In the genomic region with DNA sequence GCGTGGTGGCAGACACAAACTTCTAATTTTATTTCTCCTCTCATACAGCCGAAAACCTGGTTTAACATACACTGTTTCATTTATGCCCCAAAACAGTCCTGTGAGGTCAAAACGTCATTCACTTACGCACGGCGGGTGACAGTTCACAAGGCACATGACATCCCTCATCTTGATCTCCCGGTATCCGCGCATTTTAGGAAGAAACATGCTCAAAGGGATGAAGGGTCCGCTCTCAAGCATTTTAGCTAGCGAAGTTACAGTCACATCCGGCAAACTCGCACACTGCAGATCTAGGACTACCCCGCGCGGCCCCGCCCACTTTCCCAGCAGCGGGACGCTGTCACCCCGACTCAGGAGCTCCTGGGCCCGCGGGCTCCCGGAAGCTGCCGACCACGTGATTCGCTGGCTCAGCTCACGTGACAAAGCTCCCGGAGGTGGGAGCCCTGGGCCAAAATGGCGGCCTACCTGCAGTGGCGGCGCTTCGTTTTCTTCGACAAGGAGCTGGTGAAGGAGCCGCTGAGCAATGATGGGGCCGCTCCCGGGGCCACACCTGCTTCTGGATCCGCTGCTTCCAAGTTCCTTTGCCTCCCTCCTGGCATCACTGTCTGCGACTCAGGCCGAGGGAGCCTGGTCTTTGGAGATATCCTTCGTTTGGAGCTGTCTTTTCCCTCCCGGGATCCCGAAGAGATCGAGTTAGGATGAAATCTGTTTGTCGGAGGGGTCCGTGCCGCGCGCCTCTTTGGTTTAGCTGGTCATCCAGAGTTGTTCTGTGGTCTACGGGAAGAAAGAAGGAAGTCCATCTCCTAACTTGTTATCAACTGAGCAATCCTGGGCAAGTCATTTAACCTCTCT, we compare ENCODE assay signal across 1 cellular context.
TF ChIP-seq lines count a peak whose summit lies in the region.

A gene (plus strand): TSS at position 448 of the 852 bp plus-strand sequence. CDS start 6 bp downstream, at position 454.

TF ChIP-seq in HepG2, 621 proteins besides CTCF, POLR2A, EP300 and RAD21 (continued from another document and continues in another):
- TF ChIP-seq, protein P1, sequence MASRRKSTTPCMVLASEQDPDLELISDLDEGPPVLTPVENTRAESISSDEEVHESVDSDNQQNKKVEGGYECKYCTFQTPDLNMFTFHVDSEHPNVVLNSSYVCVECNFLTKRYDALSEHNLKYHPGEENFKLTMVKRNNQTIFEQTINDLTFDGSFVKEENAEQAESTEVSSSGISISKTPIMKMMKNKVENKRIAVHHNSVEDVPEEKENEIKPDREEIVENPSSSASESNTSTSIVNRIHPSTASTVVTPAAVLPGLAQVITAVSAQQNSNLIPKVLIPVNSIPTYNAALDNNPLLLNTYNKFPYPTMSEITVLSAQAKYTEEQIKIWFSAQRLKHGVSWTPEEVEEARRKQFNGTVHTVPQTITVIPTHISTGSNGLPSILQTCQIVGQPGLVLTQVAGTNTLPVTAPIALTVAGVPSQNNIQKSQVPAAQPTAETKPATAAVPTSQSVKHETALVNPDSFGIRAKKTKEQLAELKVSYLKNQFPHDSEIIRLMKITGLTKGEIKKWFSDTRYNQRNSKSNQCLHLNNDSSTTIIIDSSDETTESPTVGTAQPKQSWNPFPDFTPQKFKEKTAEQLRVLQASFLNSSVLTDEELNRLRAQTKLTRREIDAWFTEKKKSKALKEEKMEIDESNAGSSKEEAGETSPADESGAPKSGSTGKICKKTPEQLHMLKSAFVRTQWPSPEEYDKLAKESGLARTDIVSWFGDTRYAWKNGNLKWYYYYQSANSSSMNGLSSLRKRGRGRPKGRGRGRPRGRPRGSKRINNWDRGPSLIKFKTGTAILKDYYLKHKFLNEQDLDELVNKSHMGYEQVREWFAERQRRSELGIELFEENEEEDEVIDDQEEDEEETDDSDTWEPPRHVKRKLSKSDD (CRISPR knock-in tag; IDR thresholded peaks at IDR 0.05; ENCODE audit: low read depth), result no peak
- TF ChIP-seq POGZ (CRISPR knock-in tag; IDR thresholded peaks at IDR 0.05) (0 out of 2 replicates have a peak, but pooled peaks have one; percentile 15), MXD4 (CRISPR knock-in tag; IDR thresholded peaks at IDR 0.05) (peak; percentile 91), TCF12 (IDR thresholded peaks at IDR 0.05) (no peak), TCF12 (CRISPR knock-in tag; IDR thresholded peaks at IDR 0.05) (no peak), KLF12 (CRISPR knock-in tag; IDR thresholded peaks at IDR 0.05; ENCODE audit: borderline replicate concordance) (no peak), ZNF24 (IDR thresholded peaks at IDR 0.05) (no peak), ZNF747 (CRISPR knock-in tag; IDR thresholded peaks at IDR 0.05; ENCODE audit: borderline replicate concordance) (0 out of 2 replicates have a peak, but pooled peaks have one; percentile 5), RORA (CRISPR knock-in tag; IDR thresholded peaks at IDR 0.05) (0 out of 2 replicates have a peak, but pooled peaks have one; percentile 53), ZNF556 (CRISPR knock-in tag; IDR thresholded peaks at IDR 0.05; ENCODE audit: borderline replicate concordance) (no peak), ZFP36 (IDR thresholded peaks at IDR 0.05; ENCODE audit: borderline replicate concordance, low read depth, low read length, partially characterized antibody) (no peak), SNAPC2 (CRISPR knock-in tag; IDR thresholded peaks at IDR 0.05) (0 out of 2 replicates have a peak, but pooled peaks have one; percentile 32), ZNF674 (CRISPR knock-in tag; IDR thresholded peaks at IDR 0.05; ENCODE audit: low read depth) (no peak), MBD4 (IDR thresholded peaks at IDR 0.05; ENCODE audit: borderline replicate concordance, low read length) (no peak), IRF2 (CRISPR knock-in tag; IDR thresholded peaks at IDR 0.05) (peak; percentile 83), ZNF543 (CRISPR knock-in tag; IDR thresholded peaks at IDR 0.05) (no peak), ZNF703 (CRISPR knock-in tag; IDR thresholded peaks at IDR 0.05; ENCODE audit: borderline replicate concordance) (no peak), KLF9 (CRISPR knock-in tag; IDR thresholded peaks at IDR 0.05; ENCODE audit: low read depth) (peak; percentile 66; the same call in 1 of the 2 replicates), ZNF746 (CRISPR knock-in tag; IDR thresholded peaks at IDR 0.05) (no peak), TEAD2 (CRISPR knock-in tag; IDR thresholded peaks at IDR 0.05) (no peak), POLR2AphosphoS5 (IDR thresholded peaks at IDR 0.05; ENCODE audit: low read depth, low read length) (peak; percentile 77), KDM2A (CRISPR knock-in tag; IDR thresholded peaks at IDR 0.05; ENCODE audit: borderline replicate concordance, low read depth) (peak; percentile 96)
- TF ChIP-seq, protein P2, sequence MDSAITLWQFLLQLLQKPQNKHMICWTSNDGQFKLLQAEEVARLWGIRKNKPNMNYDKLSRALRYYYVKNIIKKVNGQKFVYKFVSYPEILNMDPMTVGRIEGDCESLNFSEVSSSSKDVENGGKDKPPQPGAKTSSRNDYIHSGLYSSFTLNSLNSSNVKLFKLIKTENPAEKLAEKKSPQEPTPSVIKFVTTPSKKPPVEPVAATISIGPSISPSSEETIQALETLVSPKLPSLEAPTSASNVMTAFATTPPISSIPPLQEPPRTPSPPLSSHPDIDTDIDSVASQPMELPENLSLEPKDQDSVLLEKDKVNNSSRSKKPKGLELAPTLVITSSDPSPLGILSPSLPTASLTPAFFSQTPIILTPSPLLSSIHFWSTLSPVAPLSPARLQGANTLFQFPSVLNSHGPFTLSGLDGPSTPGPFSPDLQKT (CRISPR knock-in tag; IDR thresholded peaks at IDR 0.05; ENCODE audit: borderline replicate concordance), result no peak
- TF ChIP-seq, protein P3, sequence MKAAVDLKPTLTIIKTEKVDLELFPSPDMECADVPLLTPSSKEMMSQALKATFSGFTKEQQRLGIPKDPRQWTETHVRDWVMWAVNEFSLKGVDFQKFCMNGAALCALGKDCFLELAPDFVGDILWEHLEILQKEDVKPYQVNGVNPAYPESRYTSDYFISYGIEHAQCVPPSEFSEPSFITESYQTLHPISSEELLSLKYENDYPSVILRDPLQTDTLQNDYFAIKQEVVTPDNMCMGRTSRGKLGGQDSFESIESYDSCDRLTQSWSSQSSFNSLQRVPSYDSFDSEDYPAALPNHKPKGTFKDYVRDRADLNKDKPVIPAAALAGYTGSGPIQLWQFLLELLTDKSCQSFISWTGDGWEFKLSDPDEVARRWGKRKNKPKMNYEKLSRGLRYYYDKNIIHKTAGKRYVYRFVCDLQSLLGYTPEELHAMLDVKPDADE (CRISPR knock-in tag; IDR thresholded peaks at IDR 0.05), result no peak
- TF ChIP-seq, protein P4, sequence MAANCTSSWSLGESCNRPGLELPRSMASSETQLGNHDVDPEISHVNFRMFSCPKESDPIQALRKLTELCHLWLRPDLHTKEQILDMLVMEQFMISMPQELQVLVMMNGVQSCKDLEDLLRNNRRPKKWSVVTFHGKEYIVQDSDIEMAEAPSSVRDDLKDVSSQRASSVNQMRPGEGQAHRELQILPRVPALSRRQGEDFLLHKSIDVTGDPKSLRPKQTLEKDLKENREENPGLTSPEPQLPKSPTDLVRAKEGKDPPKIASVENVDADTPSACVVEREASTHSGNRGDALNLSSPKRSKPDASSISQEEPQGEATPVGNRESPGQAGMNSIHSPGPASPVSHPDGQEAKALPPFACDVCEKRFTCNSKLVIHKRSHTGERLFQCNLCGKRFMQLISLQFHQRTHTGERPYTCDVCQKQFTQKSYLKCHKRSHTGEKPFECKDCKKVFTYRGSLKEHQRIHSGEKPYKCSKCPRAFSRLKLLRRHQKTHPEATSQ (CRISPR knock-in tag; IDR thresholded peaks at IDR 0.05; ENCODE audit: borderline replicate concordance), result 0 out of 2 replicates have a peak, but pooled peaks have one; percentile 53
- TF ChIP-seq, protein P5, sequence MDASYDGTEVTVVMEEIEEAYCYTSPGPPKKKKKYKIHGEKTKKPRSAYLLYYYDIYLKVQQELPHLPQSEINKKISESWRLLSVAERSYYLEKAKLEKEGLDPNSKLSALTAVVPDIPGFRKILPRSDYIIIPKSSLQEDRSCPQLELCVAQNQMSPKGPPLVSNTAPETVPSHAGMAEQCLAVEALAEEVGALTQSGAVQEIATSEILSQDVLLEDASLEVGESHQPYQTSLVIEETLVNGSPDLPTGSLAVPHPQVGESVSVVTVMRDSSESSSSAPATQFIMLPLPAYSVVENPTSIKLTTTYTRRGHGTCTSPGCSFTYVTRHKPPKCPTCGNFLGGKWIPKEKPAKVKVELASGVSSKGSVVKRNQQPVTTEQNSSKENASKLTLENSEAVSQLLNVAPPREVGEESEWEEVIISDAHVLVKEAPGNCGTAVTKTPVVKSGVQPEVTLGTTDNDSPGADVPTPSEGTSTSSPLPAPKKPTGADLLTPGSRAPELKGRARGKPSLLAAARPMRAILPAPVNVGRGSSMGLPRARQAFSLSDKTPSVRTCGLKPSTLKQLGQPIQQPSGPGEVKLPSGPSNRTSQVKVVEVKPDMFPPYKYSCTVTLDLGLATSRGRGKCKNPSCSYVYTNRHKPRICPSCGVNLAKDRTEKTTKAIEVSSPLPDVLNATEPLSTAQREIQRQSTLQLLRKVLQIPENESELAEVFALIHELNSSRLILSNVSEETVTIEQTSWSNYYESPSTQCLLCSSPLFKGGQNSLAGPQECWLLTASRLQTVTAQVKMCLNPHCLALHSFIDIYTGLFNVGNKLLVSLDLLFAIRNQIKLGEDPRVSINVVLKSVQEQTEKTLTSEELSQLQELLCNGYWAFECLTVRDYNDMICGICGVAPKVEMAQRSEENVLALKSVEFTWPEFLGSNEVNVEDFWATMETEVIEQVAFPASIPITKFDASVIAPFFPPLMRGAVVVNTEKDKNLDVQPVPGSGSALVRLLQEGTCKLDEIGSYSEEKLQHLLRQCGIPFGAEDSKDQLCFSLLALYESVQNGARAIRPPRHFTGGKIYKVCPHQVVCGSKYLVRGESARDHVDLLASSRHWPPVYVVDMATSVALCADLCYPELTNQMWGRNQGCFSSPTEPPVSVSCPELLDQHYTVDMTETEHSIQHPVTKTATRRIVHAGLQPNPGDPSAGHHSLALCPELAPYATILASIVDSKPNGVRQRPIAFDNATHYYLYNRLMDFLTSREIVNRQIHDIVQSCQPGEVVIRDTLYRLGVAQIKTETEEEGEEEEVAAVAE (CRISPR knock-in tag; IDR thresholded peaks at IDR 0.05; ENCODE audit: borderline replicate concordance), result 0 out of 2 replicates have a peak, but pooled peaks have one; percentile 46
- TF ChIP-seq, protein P6, sequence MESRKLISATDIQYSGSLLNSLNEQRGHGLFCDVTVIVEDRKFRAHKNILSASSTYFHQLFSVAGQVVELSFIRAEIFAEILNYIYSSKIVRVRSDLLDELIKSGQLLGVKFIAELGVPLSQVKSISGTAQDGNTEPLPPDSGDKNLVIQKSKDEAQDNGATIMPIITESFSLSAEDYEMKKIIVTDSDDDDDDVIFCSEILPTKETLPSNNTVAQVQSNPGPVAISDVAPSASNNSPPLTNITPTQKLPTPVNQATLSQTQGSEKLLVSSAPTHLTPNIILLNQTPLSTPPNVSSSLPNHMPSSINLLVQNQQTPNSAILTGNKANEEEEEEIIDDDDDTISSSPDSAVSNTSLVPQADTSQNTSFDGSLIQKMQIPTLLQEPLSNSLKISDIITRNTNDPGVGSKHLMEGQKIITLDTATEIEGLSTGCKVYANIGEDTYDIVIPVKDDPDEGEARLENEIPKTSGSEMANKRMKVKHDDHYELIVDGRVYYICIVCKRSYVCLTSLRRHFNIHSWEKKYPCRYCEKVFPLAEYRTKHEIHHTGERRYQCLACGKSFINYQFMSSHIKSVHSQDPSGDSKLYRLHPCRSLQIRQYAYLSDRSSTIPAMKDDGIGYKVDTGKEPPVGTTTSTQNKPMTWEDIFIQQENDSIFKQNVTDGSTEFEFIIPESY (CRISPR knock-in tag; IDR thresholded peaks at IDR 0.05), result no peak
- TF ChIP-seq, protein P7, sequence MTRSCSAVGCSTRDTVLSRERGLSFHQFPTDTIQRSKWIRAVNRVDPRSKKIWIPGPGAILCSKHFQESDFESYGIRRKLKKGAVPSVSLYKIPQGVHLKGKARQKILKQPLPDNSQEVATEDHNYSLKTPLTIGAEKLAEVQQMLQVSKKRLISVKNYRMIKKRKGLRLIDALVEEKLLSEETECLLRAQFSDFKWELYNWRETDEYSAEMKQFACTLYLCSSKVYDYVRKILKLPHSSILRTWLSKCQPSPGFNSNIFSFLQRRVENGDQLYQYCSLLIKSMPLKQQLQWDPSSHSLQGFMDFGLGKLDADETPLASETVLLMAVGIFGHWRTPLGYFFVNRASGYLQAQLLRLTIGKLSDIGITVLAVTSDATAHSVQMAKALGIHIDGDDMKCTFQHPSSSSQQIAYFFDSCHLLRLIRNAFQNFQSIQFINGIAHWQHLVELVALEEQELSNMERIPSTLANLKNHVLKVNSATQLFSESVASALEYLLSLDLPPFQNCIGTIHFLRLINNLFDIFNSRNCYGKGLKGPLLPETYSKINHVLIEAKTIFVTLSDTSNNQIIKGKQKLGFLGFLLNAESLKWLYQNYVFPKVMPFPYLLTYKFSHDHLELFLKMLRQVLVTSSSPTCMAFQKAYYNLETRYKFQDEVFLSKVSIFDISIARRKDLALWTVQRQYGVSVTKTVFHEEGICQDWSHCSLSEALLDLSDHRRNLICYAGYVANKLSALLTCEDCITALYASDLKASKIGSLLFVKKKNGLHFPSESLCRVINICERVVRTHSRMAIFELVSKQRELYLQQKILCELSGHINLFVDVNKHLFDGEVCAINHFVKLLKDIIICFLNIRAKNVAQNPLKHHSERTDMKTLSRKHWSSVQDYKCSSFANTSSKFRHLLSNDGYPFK (CRISPR knock-in tag; IDR thresholded peaks at IDR 0.05; ENCODE audit: borderline replicate concordance), result peak; percentile 88
- TF ChIP-seq, protein P8, sequence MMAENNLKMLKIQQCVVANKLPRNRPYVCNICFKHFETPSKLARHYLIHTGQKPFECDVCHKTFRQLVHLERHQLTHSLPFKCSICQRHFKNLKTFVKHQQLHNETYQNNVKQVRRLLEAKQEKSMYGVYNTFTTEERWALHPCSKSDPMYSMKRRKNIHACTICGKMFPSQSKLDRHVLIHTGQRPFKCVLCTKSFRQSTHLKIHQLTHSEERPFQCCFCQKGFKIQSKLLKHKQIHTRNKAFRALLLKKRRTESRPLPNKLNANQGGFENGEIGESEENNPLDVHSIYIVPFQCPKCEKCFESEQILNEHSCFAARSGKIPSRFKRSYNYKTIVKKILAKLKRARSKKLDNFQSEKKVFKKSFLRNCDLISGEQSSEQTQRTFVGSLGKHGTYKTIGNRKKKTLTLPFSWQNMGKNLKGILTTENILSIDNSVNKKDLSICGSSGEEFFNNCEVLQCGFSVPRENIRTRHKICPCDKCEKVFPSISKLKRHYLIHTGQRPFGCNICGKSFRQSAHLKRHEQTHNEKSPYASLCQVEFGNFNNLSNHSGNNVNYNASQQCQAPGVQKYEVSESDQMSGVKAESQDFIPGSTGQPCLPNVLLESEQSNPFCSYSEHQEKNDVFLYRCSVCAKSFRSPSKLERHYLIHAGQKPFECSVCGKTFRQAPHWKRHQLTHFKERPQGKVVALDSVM (CRISPR knock-in tag; IDR thresholded peaks at IDR 0.05), result no peak
- TF ChIP-seq, protein P9, sequence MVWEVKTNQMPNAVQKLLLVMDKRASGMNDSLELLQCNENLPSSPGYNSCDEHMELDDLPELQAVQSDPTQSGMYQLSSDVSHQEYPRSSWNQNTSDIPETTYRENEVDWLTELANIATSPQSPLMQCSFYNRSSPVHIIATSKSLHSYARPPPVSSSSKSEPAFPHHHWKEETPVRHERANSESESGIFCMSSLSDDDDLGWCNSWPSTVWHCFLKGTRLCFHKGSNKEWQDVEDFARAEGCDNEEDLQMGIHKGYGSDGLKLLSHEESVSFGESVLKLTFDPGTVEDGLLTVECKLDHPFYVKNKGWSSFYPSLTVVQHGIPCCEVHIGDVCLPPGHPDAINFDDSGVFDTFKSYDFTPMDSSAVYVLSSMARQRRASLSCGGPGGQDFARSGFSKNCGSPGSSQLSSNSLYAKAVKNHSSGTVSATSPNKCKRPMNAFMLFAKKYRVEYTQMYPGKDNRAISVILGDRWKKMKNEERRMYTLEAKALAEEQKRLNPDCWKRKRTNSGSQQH (CRISPR knock-in tag; IDR thresholded peaks at IDR 0.05; ENCODE audit: low read depth), result peak; percentile 71; the same call in 1 of the 2 replicates
